In genomic region chr12:56998316-56998715, GRCh38 we compare ENCODE assay signal across 30 cellular contexts. TPM values are rescaled to one million over a fixed set of nuclear protein-coding genes. Genes with fewer than 3 reads are reported as not detected.
DNase-seq lines count a peak whose midpoint lies in the region; ATAC-seq, FAIRE-seq and TF ChIP-seq lines count a peak whose summit lies in the region.
"Had no signal": no experiment of that assay in that cellular context is flagged by ENCODE, and none has a peak within 500 bp of the region (broad histone marks: within the 10 kb centered on the region; RNA-seq: fewer than 3 reads in every experiment).

No MANE protein-coding gene starts in this region.

- H3K9me2 ChIP-seq in Karpas-422 (replicated peaks; ENCODE audit: insufficient read depth, low read length) = no peaks in the 10 kb centered on the region

- H3K27me3 ChIP-seq in mesenchymal stem cell (ENCODE audit: control insufficient read depth in 1 of 2, insufficient read depth in 1 of 2, low read length in 2 of 2) (peaks cover 0 to under 1% of the 10 kb centered on the region in 2 experiments), Karpas-422 (ENCODE audit: low read length) (no peaks in the 10 kb centered on the region)
- H3K27me3 ChIP-seq: BLaER1 treated with 17β-estradiol and CSF1 and Interleukin-3, amounts not matched to agents 10 nM and 100 nM; body of pancreas; left lung; neural progenitor cell; right lobe of liver; suprapubic skin had no signal

- H2BK120ac ChIP-seq in mesenchymal stem cell (ENCODE audit: low read depth, low read length) = no peak overlapping the region

- H3K14ac ChIP-seq in mesenchymal stem cell (ENCODE audit: low read length in 2 of 2) = no peak overlapping the region

- peaks cover 30% of the 10 kb centered on the region for H3K79me2 ChIP-seq in Karpas-422 (ENCODE audit: low read length)

- peak; percentile 47 for FAIRE-seq in GM12891 (lab: Jason Lieb, UNC)
- FAIRE-seq: D721Med had no signal

- ATAC-seq in activated CD8-positive, alpha-beta T cell treated with anti-CD3 and anti-CD28 coated beads for 36 hours = no peak
- no peak for ATAC-seq in activated CD8-positive, alpha-beta T cell treated with anti-CD3 and anti-CD28 coated beads, Interleukin-2, amount 10 ng/mL, durations not matched to agents 7 days and 5 days
- ATAC-seq: body of pancreas, esophagus mucosa, left lung, right lobe of liver had no signal

- H2BK12ac ChIP-seq in mesenchymal stem cell (ENCODE audit: low read length in 2 of 2) = no peak overlapping the region

- no peak overlapping the region for H2AFZ ChIP-seq in mesenchymal stem cell (ENCODE audit: low read depth, low read length)
- no peak overlapping the region for H2AFZ ChIP-seq in Karpas-422 (ENCODE audit: low read length)
- H2AFZ ChIP-seq: neural progenitor cell had no signal

- H3K36me3 Mint-ChIP-seq in activated CD8-positive, alpha-beta T cell treated with anti-CD3 and anti-CD28 coated beads for 36 hours (ENCODE audit: low read depth) = peaks cover 39% of the 10 kb centered on the region
- H3K36me3 Mint-ChIP-seq in activated CD8-positive, alpha-beta T cell treated with anti-CD3 and anti-CD28 coated beads, Interleukin-2, amount 10 ng/mL, durations not matched to agents 7 days and 5 days (ENCODE audit: low read depth) = peaks cover 35% of the 10 kb centered on the region
- H3K36me3 Mint-ChIP-seq in activated T-helper 1 cell treated with anti-CD3 and anti-CD28 coated beads, Interleukin-12 subunit alpha, Interleukin-12 subunit beta, Interleukin-2, Interleukin-4 antibody, amounts not matched to agents 30 ng/mL and 10 ng/mL and 1 ng/mL, durations not matched to agents 14 hours and 24 hours and 36 hours (ENCODE audit: low read depth) = peaks cover 21% of the 10 kb centered on the region

- no peak overlapping the region for H4K8ac ChIP-seq in mesenchymal stem cell (ENCODE audit: low read length)

- H2BK5ac ChIP-seq in mesenchymal stem cell (ENCODE audit: low read depth, low read length, poor library complexity, severe bottlenecking) = no peak overlapping the region

- no peak overlapping the region for H3K4me2 ChIP-seq in mesenchymal stem cell (ENCODE audit: low read length, poor library complexity, severe bottlenecking)
- H3K4me2 ChIP-seq in Karpas-422 (ENCODE audit: low read depth, low read length, poor library complexity, severe bottlenecking) = no peak overlapping the region
- H3K4me2 ChIP-seq: neural progenitor cell had no signal

- H3K18ac ChIP-seq in mesenchymal stem cell (ENCODE audit: low read depth in 1 of 2, low read length in 2 of 2) = no peak overlapping the region

- no peak for TF ChIP-seq POLR2A in GM12891 (IDR thresholded peaks at IDR 0.05; ENCODE audit: low read depth, low read length)

- H3K4me1 ChIP-seq in mesenchymal stem cell (ENCODE audit: control insufficient read depth, insufficient read depth, low read depth, low read length) (peaks cover 7% of the 10 kb centered on the region), Karpas-422 (ENCODE audit: low read length) (no peaks in the 10 kb centered on the region)
- H3K4me1 ChIP-seq: neural progenitor cell had no signal

- no peak overlapping the region for H2BK15ac ChIP-seq in mesenchymal stem cell (ENCODE audit: low read depth, poor library complexity, severe bottlenecking)

- 93% methylated on average over 6 of the region's 6 CpGs for WGBS in mesenchymal stem cell

- H3K9me3 ChIP-seq in mesenchymal stem cell (ENCODE audit: control insufficient read depth, low read length) = no peaks in the 10 kb centered on the region
- no peaks in the 10 kb centered on the region for H3K9me3 ChIP-seq in Karpas-422 (ENCODE audit: low read length)
- H3K9me3 ChIP-seq: BLaER1 treated with 17β-estradiol and CSF1 and Interleukin-3, amounts not matched to agents 10 nM and 100 nM; body of pancreas; left lung; right lobe of liver; suprapubic skin had no signal

- peak overlapping the region; percentile 37 for H3K27ac Mint-ChIP-seq in activated CD8-positive, alpha-beta T cell treated with anti-CD3 and anti-CD28 coated beads for 36 hours
- H3K27ac Mint-ChIP-seq in activated CD8-positive, alpha-beta T cell treated with anti-CD3 and anti-CD28 coated beads, Interleukin-2, amount 10 ng/mL, durations not matched to agents 7 days and 5 days = no peak overlapping the region
- peak overlapping the region; percentile 37 for H3K27ac Mint-ChIP-seq in activated T-helper 1 cell treated with anti-CD3 and anti-CD28 coated beads, Interleukin-12 subunit alpha, Interleukin-12 subunit beta, Interleukin-2, Interleukin-4 antibody, amounts not matched to agents 30 ng/mL and 10 ng/mL and 1 ng/mL, durations not matched to agents 14 hours and 24 hours and 36 hours
- H3K27ac Mint-ChIP-seq: neural progenitor cell had no signal

- no peak overlapping the region for H3K4ac ChIP-seq in mesenchymal stem cell (ENCODE audit: low read depth in 1 of 2, low read length in 2 of 2)

- H3K36me3 ChIP-seq in mesenchymal stem cell (ENCODE audit: control insufficient read depth in 1 of 2, insufficient read depth in 2 of 2, low read depth in 1 of 2, low read length in 2 of 2) (peaks cover 41 to 45% of the 10 kb centered on the region in 2 experiments), Karpas-422 (ENCODE audit: insufficient read depth, low read length) (peaks cover 17% of the 10 kb centered on the region; the same call in 1 of the 2 replicates)

- H3K23ac ChIP-seq in mesenchymal stem cell (ENCODE audit: low read length in 2 of 2) = no peak overlapping the region

- H3K4me3 Mint-ChIP-seq in activated CD8-positive, alpha-beta T cell treated with anti-CD3 and anti-CD28 coated beads for 36 hours = no peak overlapping the region
- no peak overlapping the region for H3K4me3 Mint-ChIP-seq in activated CD8-positive, alpha-beta T cell treated with anti-CD3 and anti-CD28 coated beads, Interleukin-2, amount 10 ng/mL, durations not matched to agents 7 days and 5 days
- H3K4me3 Mint-ChIP-seq in activated T-helper 1 cell treated with anti-CD3 and anti-CD28 coated beads, Interleukin-12 subunit alpha, Interleukin-12 subunit beta, Interleukin-2, Interleukin-4 antibody, amounts not matched to agents 30 ng/mL and 10 ng/mL and 1 ng/mL, durations not matched to agents 14 hours and 24 hours and 36 hours = no peak overlapping the region
- H3K4me3 Mint-ChIP-seq: neural progenitor cell had no signal

- peaks cover 50% of the 10 kb centered on the region for H3K79me1 ChIP-seq in mesenchymal stem cell (replicated peaks; ENCODE audit: low read length, poor library complexity, severe bottlenecking)

- H3K4me3 ChIP-seq in mesenchymal stem cell (ENCODE audit: insufficient read depth in 1 of 2, low read depth in 1 of 2, low read length in 2 of 2) = no peak overlapping the region
- H3K4me3 ChIP-seq in Karpas-422 (ENCODE audit: low read length) = no peak overlapping the region
- H3K4me3 ChIP-seq: BLaER1 treated with 17β-estradiol and CSF1 and Interleukin-3, amounts not matched to agents 10 nM and 100 nM; body of pancreas; left lung; neural progenitor cell; right lobe of liver; suprapubic skin had no signal

- intact Hi-C loops in activated CD8-positive, alpha-beta T cell treated with anti-CD3 and anti-CD28 coated beads for 36 hours (cut with micrococcal nuclease) = loop anchor here (10.0 kb wide), 1 partner anchor 364 kb away; the partner anchor contains the start of gene BAZ2A
- intact Hi-C loops in activated T-helper 1 cell treated with anti-CD3 and anti-CD28 coated beads, Interleukin-12 subunit alpha, Interleukin-12 subunit beta, Interleukin-2, Interleukin-4 antibody, amounts not matched to agents 30 ng/mL and 10 ng/mL and 1 ng/mL, durations not matched to agents 14 hours and 24 hours and 36 hours (cut with micrococcal nuclease) = loop anchor here (5.0 kb wide), 1 partner anchor 1026 kb away; the partner anchor contains the start of gene RAB5B

- no peak for DNase-seq in activated CD8-positive, alpha-beta T cell treated with anti-CD3 and anti-CD28 coated beads for 36 hours
- DNase-seq in activated CD8-positive, alpha-beta T cell treated with anti-CD3 and anti-CD28 coated beads, Interleukin-2, amount 10 ng/mL, durations not matched to agents 7 days and 5 days = no peak
- DNase-seq in GM12891 (ENCODE audit: insufficient read length, low spot score) (no peak), mesenchymal stem cell (no peak), SW480 (ENCODE audit: low spot score) (no peak), HuH-7 (ENCODE audit: low spot score) (no peak), Karpas-422 (no peak)
- DNase-seq in activated T-helper 1 cell treated with anti-CD3 and anti-CD28 coated beads, Interleukin-12 subunit alpha, Interleukin-12 subunit beta, Interleukin-2, Interleukin-4 antibody, amounts not matched to agents 30 ng/mL and 10 ng/mL and 1 ng/mL, durations not matched to agents 14 hours and 24 hours and 36 hours (ENCODE audit: low spot score) = no peak
- DNase-seq: body of pancreas; effector CD8-positive, alpha-beta T cell; EL; foreskin melanocyte; IMR-90; left lung; NCI-H1417; NCI-H2107; NCI-H510A treated with DMSO at 0.1 percent for 48 hours; posterior cingulate gyrus; right lobe of liver; RPMI8226; T-helper 9 cell had no signal

- no peak overlapping the region for H4K91ac ChIP-seq in mesenchymal stem cell (ENCODE audit: low read length)

- H3K9me3 Mint-ChIP-seq in activated CD8-positive, alpha-beta T cell treated with anti-CD3 and anti-CD28 coated beads for 36 hours = no peaks in the 10 kb centered on the region
- H3K9me3 Mint-ChIP-seq in activated CD8-positive, alpha-beta T cell treated with anti-CD3 and anti-CD28 coated beads, Interleukin-2, amount 10 ng/mL, durations not matched to agents 7 days and 5 days (ENCODE audit: insufficient read depth) = no peaks in the 10 kb centered on the region
- H3K9me3 Mint-ChIP-seq in activated T-helper 1 cell treated with anti-CD3 and anti-CD28 coated beads, Interleukin-12 subunit alpha, Interleukin-12 subunit beta, Interleukin-2, Interleukin-4 antibody, amounts not matched to agents 30 ng/mL and 10 ng/mL and 1 ng/mL, durations not matched to agents 14 hours and 24 hours and 36 hours = no peaks in the 10 kb centered on the region
- H3K9me3 Mint-ChIP-seq: neural progenitor cell had no signal

- H3K4me1 Mint-ChIP-seq in activated CD8-positive, alpha-beta T cell treated with anti-CD3 and anti-CD28 coated beads for 36 hours (ENCODE audit: low read depth) = peaks cover 44% of the 10 kb centered on the region
- peaks cover 36% of the 10 kb centered on the region for H3K4me1 Mint-ChIP-seq in activated CD8-positive, alpha-beta T cell treated with anti-CD3 and anti-CD28 coated beads, Interleukin-2, amount 10 ng/mL, durations not matched to agents 7 days and 5 days (ENCODE audit: low read depth)
- H3K4me1 Mint-ChIP-seq in activated T-helper 1 cell treated with anti-CD3 and anti-CD28 coated beads, Interleukin-12 subunit alpha, Interleukin-12 subunit beta, Interleukin-2, Interleukin-4 antibody, amounts not matched to agents 30 ng/mL and 10 ng/mL and 1 ng/mL, durations not matched to agents 14 hours and 24 hours and 36 hours (ENCODE audit: low read depth) = peaks cover 40% of the 10 kb centered on the region

- H3K27ac ChIP-seq in mesenchymal stem cell (ENCODE audit: low read length, poor library complexity, severe bottlenecking) (no peak overlapping the region), Karpas-422 (ENCODE audit: low read length) (no peak overlapping the region)
- H3K27ac ChIP-seq: body of pancreas, left lung, neural progenitor cell, suprapubic skin had no signal

- H3K9ac ChIP-seq in mesenchymal stem cell (ENCODE audit: low read length) = peak overlapping the region; percentile 28
- H3K9ac ChIP-seq in Karpas-422 (ENCODE audit: low read length) = no peak overlapping the region
- H3K9ac ChIP-seq: neural progenitor cell had no signal

- POLR2A ChIA-PET in activated CD8-positive, alpha-beta T cell treated with anti-CD3 and anti-CD28 coated beads for 36 hours (lab: Charles Lee) = interaction anchor here (1.1 kb wide), 2 partner anchors 7 to 114 kb away, joined by 3 to 7 read pairs; no protein-coding TSS in a partner anchor
- POLR2A ChIA-PET in activated CD8-positive, alpha-beta T cell treated with anti-CD3 and anti-CD28 coated beads, Interleukin-2, amount 10 ng/mL, durations not matched to agents 7 days and 5 days (lab: Charles Lee) = interaction anchor here (1.1 to 1.5 kb wide), 2 partner anchors 114 to 273 kb away, joined by 3 read pairs; partner anchors contain the start of gene NACA

- H2AK5ac ChIP-seq in mesenchymal stem cell (ENCODE audit: low read length, severe bottlenecking) = no peak overlapping the region

- TF ChIP-seq CTCF in activated CD8-positive, alpha-beta T cell treated with anti-CD3 and anti-CD28 coated beads for 36 hours (IDR thresholded peaks at IDR 0.05) = no peak

- H4K20me1 ChIP-seq in Karpas-422 (ENCODE audit: insufficient read depth, low read depth, low read length) = peaks cover 28% of the 10 kb centered on the region

- CTCF ChIA-PET in activated CD8-positive, alpha-beta T cell treated with anti-CD3 and anti-CD28 coated beads for 36 hours (lab: Charles Lee) = interaction anchor here (1.0 to 7.7 kb wide), 8 partner anchors 10 to 240 kb away, joined by 3 to 78 read pairs (median 5); partner anchors contain the start of genes HSD17B6 and STAT6
- CTCF ChIA-PET in activated CD8-positive, alpha-beta T cell treated with anti-CD3 and anti-CD28 coated beads, Interleukin-2, amount 10 ng/mL, durations not matched to agents 7 days and 5 days (lab: Charles Lee) = interaction anchor here (0.9 to 11.2 kb wide), 7 partner anchors 10 to 243 kb away, joined by 3 to 213 read pairs (median 8); partner anchors contain the start of genes HSD17B6, PRIM1 and STAT6

- H3K27me3 Mint-ChIP-seq in activated CD8-positive, alpha-beta T cell treated with anti-CD3 and anti-CD28 coated beads for 36 hours = no peaks in the 10 kb centered on the region
- no peaks in the 10 kb centered on the region for H3K27me3 Mint-ChIP-seq in activated CD8-positive, alpha-beta T cell treated with anti-CD3 and anti-CD28 coated beads, Interleukin-2, amount 10 ng/mL, durations not matched to agents 7 days and 5 days (ENCODE audit: low read depth)
- H3K27me3 Mint-ChIP-seq in activated T-helper 1 cell treated with anti-CD3 and anti-CD28 coated beads, Interleukin-12 subunit alpha, Interleukin-12 subunit beta, Interleukin-2, Interleukin-4 antibody, amounts not matched to agents 30 ng/mL and 10 ng/mL and 1 ng/mL, durations not matched to agents 14 hours and 24 hours and 36 hours (ENCODE audit: insufficient read depth) = no peaks in the 10 kb centered on the region

RNA-seq across cellular contexts. Expression of gene ZBTB39, which starts 8.0 kb away (rescaled TPM):
- 1 to 10 TPM; 5.1 to 5.5 TPM for total RNA-seq in activated CD8-positive, alpha-beta T cell treated with anti-CD3 and anti-CD28 coated beads for 36 hours
- 1 to 10 TPM; 7.7 to 8.2 TPM for total RNA-seq in activated CD8-positive, alpha-beta T cell treated with anti-CD3 and anti-CD28 coated beads, Interleukin-2, amount 10 ng/mL, durations not matched to agents 7 days and 5 days
- 2.0 TPM for polyA plus RNA-seq in GM12891 (2012; ENCODE audit: low read depth, missing spikeins)
- 10.3 and 11.2 TPM in 2 replicates for total RNA-seq in activated T-helper 1 cell treated with anti-CD3 and anti-CD28 coated beads, Interleukin-12 subunit alpha, Interleukin-12 subunit beta, Interleukin-2, Interleukin-4 antibody, amounts not matched to agents 30 ng/mL and 10 ng/mL and 1 ng/mL, durations not matched to agents 14 hours and 24 hours and 36 hours
- 2.9 TPM for polyA plus RNA-seq in mesenchymal stem cell (2013, experiment 1 of 2)
- 3.0 TPM for polyA plus RNA-seq in mesenchymal stem cell (2013, experiment 2 of 2)
- total RNA-seq in Karpas-422 (2014; rRNA removed; shearing (Covaris generic); ENCODE audit: low replicate concordance) = 10.0 and 10.7 TPM in 2 replicates

RNA-seq across cellular contexts. Expression of gene TAC3, which starts 18.0 kb away (rescaled TPM):
- under 1 TPM; 0.34 to 0.54 TPM for total RNA-seq in activated CD8-positive, alpha-beta T cell treated with anti-CD3 and anti-CD28 coated beads for 36 hours
- total RNA-seq in activated CD8-positive, alpha-beta T cell treated with anti-CD3 and anti-CD28 coated beads, Interleukin-2, amount 10 ng/mL, durations not matched to agents 7 days and 5 days = not detected
- 0.27 TPM for polyA plus RNA-seq in GM12891 (2012; ENCODE audit: low read depth, missing spikeins)
- 0.34 TPM in 1 of 2 replicates, not detected in the other for total RNA-seq in activated T-helper 1 cell treated with anti-CD3 and anti-CD28 coated beads, Interleukin-12 subunit alpha, Interleukin-12 subunit beta, Interleukin-2, Interleukin-4 antibody, amounts not matched to agents 30 ng/mL and 10 ng/mL and 1 ng/mL, durations not matched to agents 14 hours and 24 hours and 36 hours
- polyA plus RNA-seq in mesenchymal stem cell (2013, experiment 1 of 2) = 1.3 TPM
- 0.96 TPM for polyA plus RNA-seq in mesenchymal stem cell (2013, experiment 2 of 2)
- not detected in 2 replicates for total RNA-seq in Karpas-422 (2014; rRNA removed; shearing (Covaris generic); ENCODE audit: low replicate concordance)
- total RNA-seq: body of pancreas, chondrocyte, esophagus mucosa, H4, IMR-90, left lung, M059J, mononuclear cell, right lobe of liver, suprapubic skin had no signal

RNA-seq across cellular contexts. Expression of gene RDH16, which starts 40.9 kb away (rescaled TPM):
- total RNA-seq in activated CD8-positive, alpha-beta T cell treated with anti-CD3 and anti-CD28 coated beads for 36 hours = under 1 TPM; 0.34 to 0.36 TPM
- total RNA-seq in activated CD8-positive, alpha-beta T cell treated with anti-CD3 and anti-CD28 coated beads, Interleukin-2, amount 10 ng/mL, durations not matched to agents 7 days and 5 days = under 1 TPM; 0.18 to 0.37 TPM
- polyA plus RNA-seq in GM12891 (2012; ENCODE audit: low read depth, missing spikeins) = 0.04 TPM
- 0.23 and 0.29 TPM in 2 replicates for total RNA-seq in activated T-helper 1 cell treated with anti-CD3 and anti-CD28 coated beads, Interleukin-12 subunit alpha, Interleukin-12 subunit beta, Interleukin-2, Interleukin-4 antibody, amounts not matched to agents 30 ng/mL and 10 ng/mL and 1 ng/mL, durations not matched to agents 14 hours and 24 hours and 36 hours
- polyA plus RNA-seq in mesenchymal stem cell (2013, experiment 1 of 2) = 0.04 TPM
- polyA plus RNA-seq in mesenchymal stem cell (2013, experiment 2 of 2) = 0.03 TPM
- 0.11 TPM in 1 of 2 replicates, not detected in the other for total RNA-seq in Karpas-422 (2014; rRNA removed; shearing (Covaris generic); ENCODE audit: low replicate concordance)
- total RNA-seq: chondrocyte, H4, IMR-90, M059J had no signal
- polyA plus RNA-seq: IMR-90 had no signal

RNA-seq across cellular contexts. Expression of gene MYO1A, which starts 51.6 kb away (rescaled TPM):
- total RNA-seq in activated CD8-positive, alpha-beta T cell treated with anti-CD3 and anti-CD28 coated beads for 36 hours = 1 to 10 TPM; 2.1 to 2.6 TPM
- 1 to 10 TPM; 1.3 to 1.4 TPM for total RNA-seq in activated CD8-positive, alpha-beta T cell treated with anti-CD3 and anti-CD28 coated beads, Interleukin-2, amount 10 ng/mL, durations not matched to agents 7 days and 5 days
- 0.21 TPM for polyA plus RNA-seq in GM12891 (2012; ENCODE audit: low read depth, missing spikeins)
- 1.1 and 2.6 TPM in 2 replicates for total RNA-seq in activated T-helper 1 cell treated with anti-CD3 and anti-CD28 coated beads, Interleukin-12 subunit alpha, Interleukin-12 subunit beta, Interleukin-2, Interleukin-4 antibody, amounts not matched to agents 30 ng/mL and 10 ng/mL and 1 ng/mL, durations not matched to agents 14 hours and 24 hours and 36 hours
- not detected for polyA plus RNA-seq in mesenchymal stem cell (2013, experiment 1 of 2)
- polyA plus RNA-seq in mesenchymal stem cell (2013, experiment 2 of 2) = not detected
- total RNA-seq in Karpas-422 (2014; rRNA removed; shearing (Covaris generic); ENCODE audit: low replicate concordance) = 0.11 and 3.8 TPM in 2 replicates
- total RNA-seq: chondrocyte, H4, M059J had no signal
- polyA plus RNA-seq: IMR-90 had no signal
